21 cellular contexts compared by ENCODE assay signal in the genomic region with DNA sequence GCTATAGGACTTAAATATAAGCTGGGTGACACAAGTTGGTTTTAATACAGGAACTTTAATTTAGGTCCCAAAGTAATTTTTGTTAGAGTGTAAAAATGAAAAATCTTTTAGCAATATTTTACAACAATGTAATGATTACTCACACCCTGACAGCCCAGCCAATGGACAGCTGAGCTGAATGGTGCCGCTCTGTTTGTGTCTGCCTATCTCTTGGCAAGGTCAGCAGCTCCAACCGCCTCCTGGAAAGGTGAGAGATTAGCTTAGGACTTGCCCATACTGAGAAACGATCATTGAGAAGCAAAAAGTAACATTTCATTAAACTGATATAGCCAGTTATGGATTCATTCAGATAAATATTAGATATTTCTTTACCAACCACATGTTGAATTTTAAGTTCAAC.
A peak's percentile ranks its signal among the peaks of the same experiment; 100 is the strongest.
DNase-seq lines count a peak whose midpoint lies in the region; ATAC-seq, FAIRE-seq and TF ChIP-seq lines count a peak whose summit lies in the region.
"Had no signal": no experiment of that assay in that cellular context is flagged by ENCODE, and none has a peak within 500 bp of the region (broad histone marks: within the 10 kb centered on the region; RNA-seq: fewer than 3 reads in every experiment).

No MANE protein-coding gene starts in this region.

- H3K4me1 ChIP-seq in right atrium auricular region = no peaks in the 10 kb centered on the region
- H3K4me1 ChIP-seq: BLaER1, Caco-2 had no signal

- FAIRE-seq in islet of Langerhans (lab: Jason Lieb, UNC) = peak; percentile 21
- FAIRE-seq: A204.1, GM12878, GM19239 had no signal

- H3K36me3 ChIP-seq in right atrium auricular region = no peaks in the 10 kb centered on the region
- H3K36me3 ChIP-seq: BLaER1 had no signal

- ATAC-seq in Right ventricle myocardium superior (ENCODE audit: poor library complexity) (peak; percentile 78), HG02798 (IDR thresholded peaks at IDR 0.05; ENCODE audit: poor library complexity, unreplicated experiment) (no peak), HG02973 (IDR thresholded peaks at IDR 0.05; ENCODE audit: unreplicated experiment) (no peak)
- ATAC-seq: CD8-positive, alpha-beta T cell; GM12878; HCT116 had no signal

- H3K27me3 ChIP-seq in right atrium auricular region = no peaks in the 10 kb centered on the region
- H3K27me3 ChIP-seq: BLaER1 had no signal

- no peak overlapping the region for H3K27ac ChIP-seq in right atrium auricular region
- H3K27ac ChIP-seq: 22Rv1, BLaER1, C4-2B, GM23248 had no signal

- DNase-seq in Right ventricle myocardium superior = no peak
- DNase-seq in right atrium auricular region (ENCODE audit: low spot score) = no peak
- peak; percentile 58 for DNase-seq in G401 (ENCODE audit: low spot score)
- DNase-seq: Caco-2; CD4-positive, CD25-positive, alpha-beta regulatory T cell; CD8-positive, alpha-beta T cell; DMS153; DND-41; GDM1; GM23248; H9 had no signal

- peaks cover 0 to 5% of the 10 kb centered on the region in 2 donors for H3K9me3 ChIP-seq in right atrium auricular region
- H3K9me3 ChIP-seq: BLaER1, Caco-2 had no signal

- TF ChIP-seq CTCF in right atrium auricular region (IDR thresholded peaks at IDR 0.05) = no peak

- in situ Hi-C loops in G401 (cut with HindIII; ENCODE audit: low sequenced_read_pairs) = no loop called here

- intact Hi-C loops in Right ventricle myocardium superior (cut with DNase I) = no loop called here

- no peak overlapping the region for H3K4me3 ChIP-seq in right atrium auricular region
- H3K4me3 ChIP-seq: BLaER1, GM12878, GM23248 had no signal
